In the genomic region with DNA sequence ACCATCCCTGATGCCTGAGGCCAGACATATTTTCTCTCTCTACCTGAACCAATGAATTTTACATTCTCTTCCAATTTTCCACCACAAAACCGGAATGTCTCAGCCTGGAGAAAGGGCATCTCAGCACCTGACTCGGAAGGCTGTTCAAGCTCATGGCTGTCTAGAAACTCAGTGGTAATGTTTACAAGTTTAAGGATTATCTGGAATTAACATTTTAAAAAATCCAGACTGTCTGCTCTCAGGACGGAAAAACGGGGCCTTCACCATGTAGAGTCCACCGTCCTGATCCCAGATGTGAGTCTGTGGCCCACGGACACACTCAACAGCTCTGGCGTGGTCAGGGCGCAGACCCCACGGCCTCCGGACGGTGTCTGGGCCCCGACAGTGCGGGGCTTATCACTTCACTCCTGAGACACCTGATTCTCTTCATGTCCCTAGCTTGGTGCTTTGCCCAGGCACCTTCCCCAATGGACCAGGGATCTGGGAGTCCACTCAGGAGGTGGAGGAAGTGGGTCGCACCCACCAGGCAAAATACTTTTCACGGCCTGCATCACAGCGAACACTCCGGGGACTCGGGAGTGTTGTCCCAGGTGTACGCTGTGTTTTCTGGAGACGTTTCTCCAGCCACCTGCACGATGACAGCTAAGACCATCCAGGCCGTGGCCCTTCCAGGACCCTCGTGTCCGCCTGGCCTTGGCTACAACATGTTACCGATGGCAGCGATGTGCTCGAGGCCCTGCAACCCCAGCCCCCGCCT, we compare ENCODE assay signal across 11 cellular contexts.
DNase-seq lines count a peak whose midpoint lies in the region; ATAC-seq and TF ChIP-seq lines count a peak whose summit lies in the region.
"Had no signal": no experiment of that assay in that cellular context is flagged by ENCODE, and none has a peak within 500 bp of the region (broad histone marks: within the 10 kb centered on the region; RNA-seq: fewer than 3 reads in every experiment).

No MANE protein-coding gene starts in this region.

- peak overlapping the region; percentile 21 for H3K4me3 Mint-ChIP-seq in activated CD4-positive, alpha-beta memory T cell treated with anti-CD3 and anti-CD28 coated beads for 36 hours

- no peak for TF ChIP-seq RAD21 in SK-N-SH (IDR thresholded peaks at IDR 0.05; ENCODE audit: low read length)

- H3K9me3 Mint-ChIP-seq in activated CD4-positive, alpha-beta memory T cell treated with anti-CD3 and anti-CD28 coated beads for 36 hours = no peaks in the 10 kb centered on the region

- peaks cover 54% of the 10 kb centered on the region for H3F3A ChIP-seq in SK-N-SH (replicated peaks; ENCODE audit: insufficient read depth)

- peak overlapping the region; percentile 76 for H3K27ac Mint-ChIP-seq in activated CD4-positive, alpha-beta memory T cell treated with anti-CD3 and anti-CD28 coated beads for 36 hours

- H3K9ac ChIP-seq in SK-N-SH = peak overlapping the region; percentile 37; the same call in 1 of the 2 replicates
- peak overlapping the region; percentile 81 for H3K9ac ChIP-seq in skeletal muscle satellite cell (ENCODE audit: low read depth, low read length)

- CTCF ChIA-PET in SK-N-SH (lab: Yijun Ruan, JAX) = interaction anchor here (3.8 kb wide), 1 partner anchor 10 kb away, joined by 18 read pairs; no protein-coding TSS in a partner anchor
- CTCF ChIA-PET in activated CD4-positive, alpha-beta memory T cell treated with anti-CD3 and anti-CD28 coated beads for 36 hours (lab: Charles Lee) = interaction anchor here (1.2 kb wide), 1 partner anchor 189 kb away, joined by 3 read pairs; a partner anchor contains a TSS

- TF ChIP-seq CTCF in SK-N-SH (IDR thresholded peaks at IDR 0.05) (no peak), gastroesophageal sphincter (IDR thresholded peaks at IDR 0.05) (no peak)

- TF ChIP-seq POLR2A in gastroesophageal sphincter (IDR thresholded peaks at IDR 0.05) = no peak

- no peaks in the 10 kb centered on the region for H3K27me3 Mint-ChIP-seq in activated CD4-positive, alpha-beta memory T cell treated with anti-CD3 and anti-CD28 coated beads for 36 hours

- H3K4me3 ChIP-seq in SK-N-SH (ENCODE audit: low read depth in 2 of 2, low read length in 1 of 2) (peak overlapping the region in 1 of 2 experiments; percentile 44; a peak in 1 of 4 replicates), gastroesophageal sphincter (no peak overlapping the region), skeletal muscle satellite cell (ENCODE audit: low read length) (peak overlapping the region; percentile 61)

- ATAC-seq in SK-N-SH treated with all-trans-retinoic acid at 6 μM for 48 hours (no peak), gastroesophageal sphincter (no peak), HG02973 (IDR thresholded peaks at IDR 0.05; ENCODE audit: unreplicated experiment) (no peak), GM19023 (IDR thresholded peaks at IDR 0.05; ENCODE audit: unreplicated experiment) (no peak), HG02763 (IDR thresholded peaks at IDR 0.05; ENCODE audit: unreplicated experiment) (no peak)

- intact Hi-C loops in activated CD4-positive, alpha-beta memory T cell treated with anti-CD3 and anti-CD28 coated beads for 36 hours (cut with micrococcal nuclease) = no loop called here

- H3K4me2 ChIP-seq in SK-N-SH (peak overlapping the region; percentile 73), skeletal muscle satellite cell (ENCODE audit: low read length) (peak overlapping the region; percentile 86)

- H3K4me1 ChIP-seq in SK-N-SH (ENCODE audit: control insufficient read depth in 1 of 2, insufficient read depth in 2 of 2, low read depth in 1 of 2, low read length in 1 of 2) = peaks cover 66 to 76% of the 10 kb centered on the region in 2 experiments; a peak in 3 of 4 replicates
- H3K4me1 ChIP-seq in gastroesophageal sphincter = peaks cover 0 to 100% (median 81%) of the 10 kb centered on the region in 3 donors
- H3K4me1 ChIP-seq in skeletal muscle satellite cell (ENCODE audit: control insufficient read depth, insufficient read depth, low read length) = peaks cover 97% of the 10 kb centered on the region

- H3K9me2 ChIP-seq in SK-N-SH = no peaks in the 10 kb centered on the region

- H3K27me3 ChIP-seq in SK-N-SH (ENCODE audit: insufficient read depth) (no peaks in the 10 kb centered on the region), gastroesophageal sphincter (no peaks in the 10 kb centered on the region), skeletal muscle satellite cell (ENCODE audit: control insufficient read depth, insufficient read depth, low read length) (no peaks in the 10 kb centered on the region)

- whole genome bisulfite sequencing in SK-N-SH (ENCODE audit: low lambda C conversion rate) = 90% methylated on average over 14 of the region's 28 CpGs
- 84 to 86% methylated on average over 11 to 16 of the region's 28 CpGs for WGBS in gastroesophageal sphincter (ENCODE audit: low coverage in 1 of 2), 2 donors

- no peak for DNase-seq in SK-N-SH
- DNase-seq in activated CD4-positive, alpha-beta memory T cell treated with anti-CD3 and anti-CD28 coated beads for 36 hours = no peak
- DNase-seq: cerebellar nuclear complex; NCI-H187 treated with DMSO at 0.1 percent for 48 hours; stimulated activated CD4-positive, alpha-beta T cell treated with anti-CD3 and anti-CD28 coated beads, Interleukin-12 subunit alpha, Interleukin-12 subunit beta, amount 100 ng/mL, for 4 hours had no signal

- H3K36me3 ChIP-seq in SK-N-SH (replicated peaks in 1 of 2; ENCODE audit: control insufficient read depth in 1 of 2, insufficient read depth in 2 of 2, low read length in 1 of 2) (peaks cover 0 to 4% of the 10 kb centered on the region in 2 experiments), gastroesophageal sphincter (peaks cover 0 to 11% of the 10 kb centered on the region in 2 donors), skeletal muscle satellite cell (ENCODE audit: insufficient read depth, low read length) (peaks cover 14% of the 10 kb centered on the region)

- H3K79me2 ChIP-seq in SK-N-SH (ENCODE audit: insufficient read depth) = peaks cover 97% of the 10 kb centered on the region

- POLR2A ChIA-PET in SK-N-SH (lab: Yijun Ruan, JAX) = interaction anchor here (0.6 kb wide), 1 partner anchor 19 kb away, joined by 3 read pairs; no protein-coding TSS in a partner anchor
- POLR2A ChIA-PET in activated CD4-positive, alpha-beta memory T cell treated with anti-CD3 and anti-CD28 coated beads for 36 hours (lab: Charles Lee) = no interaction called here

- peaks cover 23% of the 10 kb centered on the region for H3K36me3 Mint-ChIP-seq in activated CD4-positive, alpha-beta memory T cell treated with anti-CD3 and anti-CD28 coated beads for 36 hours

- H3K9me3 ChIP-seq in SK-N-SH (no peaks in the 10 kb centered on the region), gastroesophageal sphincter (no peaks in the 10 kb centered on the region), skeletal muscle satellite cell (replicated peaks; ENCODE audit: low read length) (no peaks in the 10 kb centered on the region)

- H3K27ac ChIP-seq in SK-N-SH (ENCODE audit: low read depth in 2 of 2, low read length in 1 of 2) = peak overlapping the region; percentile 58 to 89
- peak overlapping the region in 3 of 4 donors; percentile 77 to 87 (median 79) for H3K27ac ChIP-seq in gastroesophageal sphincter

- H4K20me1 ChIP-seq in SK-N-SH (ENCODE audit: insufficient read depth) = peaks cover 65% of the 10 kb centered on the region

- H2AFZ ChIP-seq in SK-N-SH (ENCODE audit: low read depth) = no peak overlapping the region

- TF ChIP-seq EP300 in SK-N-SH (IDR thresholded peaks at IDR 0.05; ENCODE audit: borderline replicate concordance in 1 of 2, low read depth in 1 of 2, low read length in 1 of 2) (no peak), gastroesophageal sphincter (IDR thresholded peaks at IDR 0.05) (no peak)

- peaks cover 96% of the 10 kb centered on the region for H3K4me1 Mint-ChIP-seq in activated CD4-positive, alpha-beta memory T cell treated with anti-CD3 and anti-CD28 coated beads for 36 hours (ENCODE audit: low read depth)

TF ChIP-seq in SK-N-SH, 30 proteins besides CTCF, POLR2A, EP300 and RAD21 (continues in another document):
- TF ChIP-seq MEF2A (IDR thresholded peaks at IDR 0.05; ENCODE audit: borderline replicate concordance, low read depth) (no peak), RCOR1 (IDR thresholded peaks at IDR 0.05; ENCODE audit: low read length) (no peak), SMC3 (IDR thresholded peaks at IDR 0.05; ENCODE audit: low read depth, low read length) (no peak), EZH2phosphoT487 (IDR thresholded peaks at IDR 0.05; ENCODE audit: borderline replicate concordance, low read depth) (no peak), GATA2 (CRISPR knock-in tag; IDR thresholded peaks at IDR 0.05) (no peak), YY1 (IDR thresholded peaks at IDR 0.05; ENCODE audit: low read depth) (no peak)
- TF ChIP-seq, protein P1, sequence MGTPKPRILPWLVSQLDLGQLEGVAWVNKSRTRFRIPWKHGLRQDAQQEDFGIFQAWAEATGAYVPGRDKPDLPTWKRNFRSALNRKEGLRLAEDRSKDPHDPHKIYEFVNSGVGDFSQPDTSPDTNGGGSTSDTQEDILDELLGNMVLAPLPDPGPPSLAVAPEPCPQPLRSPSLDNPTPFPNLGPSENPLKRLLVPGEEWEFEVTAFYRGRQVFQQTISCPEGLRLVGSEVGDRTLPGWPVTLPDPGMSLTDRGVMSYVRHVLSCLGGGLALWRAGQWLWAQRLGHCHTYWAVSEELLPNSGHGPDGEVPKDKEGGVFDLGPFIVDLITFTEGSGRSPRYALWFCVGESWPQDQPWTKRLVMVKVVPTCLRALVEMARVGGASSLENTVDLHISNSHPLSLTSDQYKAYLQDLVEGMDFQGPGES (IDR thresholded peaks at IDR 0.05; ENCODE audit: low read depth, low read length) = no peak

TF ChIP-seq in SK-N-SH treated with all-trans-retinoic acid at 6 μM for 48 hours, 23 proteins besides CTCF, POLR2A, EP300 and RAD21 (continues in another document):
- TF ChIP-seq ARNTL (CRISPR knock-in tag; IDR thresholded peaks at IDR 0.05; ENCODE audit: borderline replicate concordance, low read depth) = no peak
- TF ChIP-seq, protein P2, sequence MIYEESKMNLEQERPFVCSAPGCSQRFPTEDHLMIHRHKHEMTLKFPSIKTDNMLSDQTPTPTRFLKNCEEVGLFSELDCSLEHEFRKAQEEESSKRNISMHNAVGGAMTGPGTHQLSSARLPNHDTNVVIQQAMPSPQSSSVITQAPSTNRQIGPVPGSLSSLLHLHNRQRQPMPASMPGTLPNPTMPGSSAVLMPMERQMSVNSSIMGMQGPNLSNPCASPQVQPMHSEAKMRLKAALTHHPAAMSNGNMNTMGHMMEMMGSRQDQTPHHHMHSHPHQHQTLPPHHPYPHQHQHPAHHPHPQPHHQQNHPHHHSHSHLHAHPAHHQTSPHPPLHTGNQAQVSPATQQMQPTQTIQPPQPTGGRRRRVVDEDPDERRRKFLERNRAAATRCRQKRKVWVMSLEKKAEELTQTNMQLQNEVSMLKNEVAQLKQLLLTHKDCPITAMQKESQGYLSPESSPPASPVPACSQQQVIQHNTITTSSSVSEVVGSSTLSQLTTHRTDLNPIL (CRISPR knock-in tag; IDR thresholded peaks at IDR 0.05; ENCODE audit: low read depth) = no peak
- TF ChIP-seq ZFP30 (CRISPR knock-in tag; IDR thresholded peaks at IDR 0.05) = no peak
- TF ChIP-seq ZFP3 (CRISPR knock-in tag; IDR thresholded peaks at IDR 0.05) = no peak
- no peak for TF ChIP-seq TOX (CRISPR knock-in tag; IDR thresholded peaks at IDR 0.05; ENCODE audit: borderline replicate concordance)
- TF ChIP-seq BACH2 (CRISPR knock-in tag; IDR thresholded peaks at IDR 0.05; ENCODE audit: borderline replicate concordance) = no peak
- TF ChIP-seq ZNF8 (CRISPR knock-in tag; IDR thresholded peaks at IDR 0.05) = no peak
- TF ChIP-seq ZNF70 (CRISPR knock-in tag; IDR thresholded peaks at IDR 0.05) = no peak
